In the genomic region with DNA sequence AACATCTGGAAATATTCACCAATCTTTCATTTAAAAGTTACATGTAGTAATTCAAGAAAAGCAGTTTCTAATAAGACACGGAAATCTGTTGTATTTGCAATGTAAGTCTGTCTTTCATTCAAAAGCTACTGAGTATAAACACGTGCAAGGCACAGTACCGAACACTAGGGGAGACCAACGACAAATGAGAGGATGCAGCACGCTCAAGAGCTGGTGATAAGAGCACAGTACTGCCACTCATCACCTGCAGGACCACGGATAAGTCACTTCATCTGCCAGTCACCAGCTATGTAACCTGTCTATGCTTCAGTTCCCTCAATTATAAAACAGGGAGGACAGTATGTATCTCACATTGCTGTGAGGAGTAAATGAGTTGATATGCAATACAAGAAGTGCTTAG, we compare ENCODE assay signal across 8 cellular contexts.
DNase-seq lines count a peak whose midpoint lies in the region; ATAC-seq and TF ChIP-seq lines count a peak whose summit lies in the region.

No MANE protein-coding gene starts in this region.

- intact Hi-C loops in activated CD8-positive, alpha-beta T cell treated with anti-CD3 and anti-CD28 coated beads for 36 hours (cut with micrococcal nuclease): no loop called here
- intact Hi-C loops in left lung (cut with DNase I): no loop called here

- peaks cover 10% of the 10 kb centered on the region for H3K36me3 Mint-ChIP-seq in activated CD8-positive, alpha-beta T cell treated with anti-CD3 and anti-CD28 coated beads for 36 hours (ENCODE audit: low read depth)

- CTCF ChIA-PET in activated CD8-positive, alpha-beta T cell treated with anti-CD3 and anti-CD28 coated beads for 36 hours (lab: Charles Lee): no interaction called here

- peaks cover 0 to 64% of the 10 kb centered on the region in 2 donors for H3K36me3 ChIP-seq in left lung

- H3K27me3 Mint-ChIP-seq in activated CD8-positive, alpha-beta T cell treated with anti-CD3 and anti-CD28 coated beads for 36 hours: no peaks in the 10 kb centered on the region

- DNase-seq in SIG-M5 treated with dmso at 0.1 percent for 504 hours (lab: John Stamatoyannopoulos, UW; ENCODE audit: unreplicated experiment): peak; percentile 49
- no peak for DNase-seq in SIG-M5 (lab: John Stamatoyannopoulos, UW)
- DNase-seq in M059J (ENCODE audit: low read depth): peak; percentile 25
- DNase-seq in activated CD8-positive, alpha-beta T cell treated with anti-CD3 and anti-CD28 coated beads for 36 hours: peak; percentile 62
- DNase-seq in glomerular visceral epithelial cell (ENCODE audit: extremely low spot score): peak; percentile 9
- DNase-seq in stimulated activated CD8-positive, alpha-beta memory T cell treated with anti-CD3 and anti-CD28 coated beads, Interleukin-2, amount 100 ng/mL, for 1 hour (ENCODE audit: low read depth in 2 of 2): peak; percentile 12 to 17
- DNase-seq in left lung: no peak
- no peak for DNase-seq in GOT3 (lab: John Stamatoyannopoulos, UW)

- H3K4me3 Mint-ChIP-seq in activated CD8-positive, alpha-beta T cell treated with anti-CD3 and anti-CD28 coated beads for 36 hours: no peak overlapping the region

- no peak overlapping the region for H3K27ac Mint-ChIP-seq in activated CD8-positive, alpha-beta T cell treated with anti-CD3 and anti-CD28 coated beads for 36 hours

- peak; percentile 100 for ATAC-seq in activated CD8-positive, alpha-beta T cell treated with anti-CD3 and anti-CD28 coated beads for 36 hours
- no peak for ATAC-seq in left lung

- no peaks in the 10 kb centered on the region for H3K27me3 ChIP-seq in left lung

- no peaks in the 10 kb centered on the region for H3K4me1 ChIP-seq in left lung

- no peak overlapping the region for H3K27ac ChIP-seq in left lung

- POLR2A ChIA-PET in activated CD8-positive, alpha-beta T cell treated with anti-CD3 and anti-CD28 coated beads for 36 hours (lab: Charles Lee): interaction anchor here (0.6 kb wide), 1 partner anchor 662 kb away, joined by 3 read pairs; no protein-coding TSS in a partner anchor

- no peaks in the 10 kb centered on the region for H3K9me3 ChIP-seq in left lung

- no peak overlapping the region for H3K4me3 ChIP-seq in left lung

- H3K4me1 Mint-ChIP-seq in activated CD8-positive, alpha-beta T cell treated with anti-CD3 and anti-CD28 coated beads for 36 hours (ENCODE audit: low read depth): no peaks in the 10 kb centered on the region

- no peaks in the 10 kb centered on the region for H3K9me3 Mint-ChIP-seq in activated CD8-positive, alpha-beta T cell treated with anti-CD3 and anti-CD28 coated beads for 36 hours

- peak; percentile 27 for TF ChIP-seq CTCF in activated CD8-positive, alpha-beta T cell treated with anti-CD3 and anti-CD28 coated beads for 36 hours (IDR thresholded peaks at IDR 0.05)
- TF ChIP-seq CTCF in left lung (IDR thresholded peaks at IDR 0.05): no peak

Comparison
In these comparisons a context has a peak if more than half of its experiments do, and no peak if none do; other contexts are left out.
1. DNase-seq: peak in SIG-M5 treated with dmso at 0.1 percent for 504 hours (single experiment), M059J (single experiment), activated CD8-positive, alpha-beta T cell treated with anti-CD3 and anti-CD28 coated beads for 36 hours (single experiment), glomerular visceral epithelial cell (single experiment) and stimulated activated CD8-positive, alpha-beta memory T cell treated with anti-CD3 and anti-CD28 coated beads, Interleukin-2, amount 100 ng/mL, for 1 hour (2 of 2); none in SIG-M5 (single experiment), left lung (0 of 2) and GOT3 (single experiment).